ENCODE assay signal across 16 cellular contexts in the genomic region with DNA sequence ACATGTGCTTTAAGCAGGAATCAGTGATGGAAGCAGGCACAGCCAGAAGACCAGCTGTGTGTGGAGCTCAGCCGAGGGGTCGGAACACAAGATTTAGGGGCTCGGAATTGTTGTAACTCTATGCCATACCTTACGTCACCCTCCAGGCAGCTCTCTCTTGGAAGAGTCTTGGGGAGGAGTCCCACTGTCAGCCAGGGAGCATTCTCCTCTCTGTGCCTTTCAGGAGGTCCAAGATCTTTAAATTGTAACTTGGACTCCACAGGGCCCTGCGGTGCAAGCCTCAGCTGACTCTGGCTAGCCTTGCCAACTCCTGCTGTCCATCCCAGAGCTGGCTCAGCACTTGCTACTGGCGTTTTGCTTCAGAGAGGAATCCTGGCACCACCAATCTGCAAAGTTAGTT. TPM values are rescaled to one million over a fixed set of nuclear protein-coding genes. Genes with fewer than 3 reads are reported as not detected.
A peak's percentile ranks its signal among the peaks of the same experiment; 100 is the strongest.
DNase-seq lines count a peak whose midpoint lies in the region; ATAC-seq, FAIRE-seq and TF ChIP-seq lines count a peak whose summit lies in the region.
"Had no signal": no experiment of that assay in that cellular context is flagged by ENCODE, and none has a peak within 500 bp of the region (broad histone marks: within the 10 kb centered on the region; RNA-seq: fewer than 3 reads in every experiment).

No MANE protein-coding gene starts in this region.

- no peak overlapping the region for H3K4me2 ChIP-seq in neuronal stem cell (ENCODE audit: insufficient read depth, low read length, poor library complexity, severe bottlenecking)

- intact Hi-C loops in heart right ventricle (cut with DNase I), result no loop called here

- H3K27ac ChIP-seq in ACC112 (ENCODE audit: low read depth, low read length) (peak overlapping the region; percentile 94), heart right ventricle (peak overlapping the region in 3 of 10 donors; percentile 15 to 39 (median 36)), neuronal stem cell (replicated peaks; ENCODE audit: low read length) (no peak overlapping the region)
- H3K27ac ChIP-seq: C4-2B, SJSA1 had no signal

- H4K8ac ChIP-seq in neuronal stem cell (ENCODE audit: low read depth, low read length), result no peak overlapping the region

- no peak for DNase-seq in bronchial epithelial cell (ENCODE audit: low read depth)
- peak; percentile 22 to 25 for DNase-seq in heart right ventricle
- no peak for DNase-seq in neuronal stem cell (ENCODE audit: low spot score)
- no peak for DNase-seq in NCI-H774 (lab: John Stamatoyannopoulos, UW)
- DNase-seq in stimulated activated CD4-positive, alpha-beta T cell treated with anti-CD3 and anti-CD28 coated beads, Interleukin-12 subunit alpha, Interleukin-12 subunit beta, amount 100 ng/mL, for 4 hours, result no peak
- no peak for DNase-seq in KBM-7
- DNase-seq: Caco-2, HCEC 1CT, NCI-H1417, NCI-H1930, NCI-H2171 treated with DMSO at 0.1 percent for 48 hours, NCI-H510A had no signal

- peak; percentile 13 for FAIRE-seq in bronchial epithelial cell (lab: Jason Lieb, UNC)

- H3K4me1 ChIP-seq in ACC112 (ENCODE audit: control insufficient read depth, insufficient read depth, low read length, unreplicated experiment) (peaks cover 21% of the 10 kb centered on the region), heart right ventricle (peaks cover 0 to 14% (median 6%) of the 10 kb centered on the region in 9 donors), neuronal stem cell (ENCODE audit: control insufficient read depth in 2 of 2, insufficient read depth in 1 of 2, low read depth in 1 of 2, low read length in 2 of 2) (peaks cover 11 to 12% of the 10 kb centered on the region in 2 donors)
- H3K4me1 ChIP-seq: Caco-2 had no signal

- no peak overlapping the region for H2AFZ ChIP-seq in ACC112 (ENCODE audit: low read length, unreplicated experiment)
- H2AFZ ChIP-seq in neuronal stem cell (ENCODE audit: low read length), result no peak overlapping the region

- H3K4me3 ChIP-seq in ACC112 (ENCODE audit: low read depth, low read length), result no peak overlapping the region
- no peak overlapping the region for H3K4me3 ChIP-seq in bronchial epithelial cell (ENCODE audit: low read depth, low read length)
- no peak overlapping the region for H3K4me3 ChIP-seq in heart right ventricle
- H3K4me3 ChIP-seq in neuronal stem cell (ENCODE audit: low read length in 2 of 2), result no peak overlapping the region
- H3K4me3 ChIP-seq: SJSA1 had no signal

- no peak overlapping the region for H2BK120ac ChIP-seq in neuronal stem cell (ENCODE audit: low read depth, low read length)

- no peak overlapping the region for H4K91ac ChIP-seq in neuronal stem cell (ENCODE audit: low read depth, low read length, poor library complexity)

- no peak overlapping the region for H2AK5ac ChIP-seq in neuronal stem cell (ENCODE audit: low read depth, low read length)

- no peak overlapping the region for H3K4ac ChIP-seq in neuronal stem cell (ENCODE audit: low read length)

- H2BK5ac ChIP-seq in neuronal stem cell (ENCODE audit: low read length), result no peak overlapping the region

- no peak for TF ChIP-seq CTCF in bronchial epithelial cell (IDR thresholded peaks at IDR 0.05; ENCODE audit: insufficient read depth, low read length, severe bottlenecking)
- no peak for TF ChIP-seq CTCF in heart right ventricle (IDR thresholded peaks at IDR 0.05)

- in situ Hi-C loops in KBM-7 (cut with MboI; ENCODE audit: low pct_unique_long_range_greater_than_20kb, low sequenced_read_pairs), result no loop called here

- H3K18ac ChIP-seq in neuronal stem cell (ENCODE audit: low read length), result peak overlapping the region; percentile 31

- H3K36me3 ChIP-seq in ACC112 (ENCODE audit: insufficient read depth, low read length) (no peaks in the 10 kb centered on the region), bronchial epithelial cell (ENCODE audit: control insufficient read depth, insufficient read depth, low read length) (no peaks in the 10 kb centered on the region), heart right ventricle (no peaks in the 10 kb centered on the region), neuronal stem cell (replicated peaks in 1 of 2; ENCODE audit: control insufficient read depth in 2 of 2, insufficient read depth in 2 of 2, low read length in 2 of 2) (no peaks in the 10 kb centered on the region)
- H3K36me3 ChIP-seq: SJSA1 had no signal

- no peaks in the 10 kb centered on the region for H3K79me1 ChIP-seq in neuronal stem cell (ENCODE audit: low read depth, low read length)

- no peak overlapping the region for H3K14ac ChIP-seq in neuronal stem cell (ENCODE audit: low read length)

- H3K9ac ChIP-seq in neuronal stem cell (ENCODE audit: low read depth, low read length, poor library complexity), result no peak overlapping the region

- H2BK12ac ChIP-seq in neuronal stem cell (ENCODE audit: low read length), result no peak overlapping the region

- H3K9me3 ChIP-seq in heart right ventricle (no peaks in the 10 kb centered on the region), neuronal stem cell (replicated peaks in 1 of 2; ENCODE audit: control insufficient read depth in 2 of 2, insufficient read depth in 1 of 2, low read depth in 1 of 2, low read length in 2 of 2) (no peaks in the 10 kb centered on the region)
- H3K9me3 ChIP-seq: Caco-2 had no signal

- no peak overlapping the region for H2BK15ac ChIP-seq in neuronal stem cell (ENCODE audit: low read length)

- 55 to 60% methylated on average over 6 of the region's 6 CpGs for WGBS in heart right ventricle, 2 donors
- no CpG with 5 or more reads among the region's 6 CpGs for WGBS in neuronal stem cell (ENCODE audit: extremely low coverage in 2 of 2, insufficient read length in 2 of 2, insufficient replicate concordance in 1 of 2), 2 donors

- H3K27me3 ChIP-seq in ACC112 (ENCODE audit: insufficient read depth, low read length) (no peaks in the 10 kb centered on the region), bronchial epithelial cell (ENCODE audit: control insufficient read depth, insufficient read depth, low read length) (no peaks in the 10 kb centered on the region), heart right ventricle (no peaks in the 10 kb centered on the region), neuronal stem cell (ENCODE audit: control insufficient read depth in 3 of 3, insufficient read depth in 3 of 3, low read depth in 1 of 3, low read length in 3 of 3) (peaks cover 0 to 15% (median 0%) of the 10 kb centered on the region in 3 experiments)
- H3K27me3 ChIP-seq: SJSA1 had no signal

- no peaks in the 10 kb centered on the region for H3K79me2 ChIP-seq in ACC112 (ENCODE audit: control insufficient read depth, insufficient read depth, low read length, unreplicated experiment)

- H3K23ac ChIP-seq in neuronal stem cell (ENCODE audit: low read depth, low read length, poor library complexity), result no peak overlapping the region

- ATAC-seq in heart right ventricle, result peak; percentile 49 to 84 (median 71)
- ATAC-seq in GM21528 (IDR thresholded peaks at IDR 0.05; ENCODE audit: low FRiP score, unreplicated experiment), result no peak

RNA-seq across cellular contexts. Expression of gene ROR1, which starts 26.4 kb away (rescaled TPM):
- total RNA-seq in bronchial epithelial cell (0.26 and 0.51 TPM in 2 replicates), heart right ventricle (10 to 100 TPM; 12.0 to 36.2 (median 19.0) TPM)
- polyA plus RNA-seq in heart right ventricle, result 1 to 10 TPM; 2.9 to 3.6 TPM
- polyA plus RNA-seq in neuronal stem cell (2013, experiment 1 of 2), result 7.0 TPM
- polyA plus RNA-seq in neuronal stem cell (2013, experiment 2 of 2), result 7.3 TPM

Comparison
In these comparisons a context has a peak if more than half of its experiments do, and no peak if none do; other contexts are left out.
1. DNase-seq: peak in heart right ventricle (2 of 2); none in bronchial epithelial cell (single experiment), neuronal stem cell (single experiment), NCI-H774 (single experiment), stimulated activated CD4-positive, alpha-beta T cell treated with anti-CD3 and anti-CD28 coated beads, Interleukin-12 subunit alpha, Interleukin-12 subunit beta, amount 100 ng/mL, for 4 hours (single experiment) and KBM-7 (single experiment).